In genomic region chr4:183098723-183099536, GRCh38 we compare ENCODE assay signal across 8 cellular contexts. TPM values are rescaled to one million over a fixed set of nuclear protein-coding genes. Genes with fewer than 3 reads are reported as not detected.
DNase-seq lines count a peak whose midpoint lies in the region; ATAC-seq, FAIRE-seq and TF ChIP-seq lines count a peak whose summit lies in the region.

Gene WWC2 (plus strand): TSS chr4:183099257. CDS start chr4:183099492, 235 bp downstream.

- H3K9me3 Mint-ChIP-seq in activated CD4-positive, alpha-beta memory T cell treated with anti-CD3 and anti-CD28 coated beads for 36 hours = no peaks in the 10 kb centered on the region

- no peaks in the 10 kb centered on the region for H3K36me3 Mint-ChIP-seq in activated CD4-positive, alpha-beta memory T cell treated with anti-CD3 and anti-CD28 coated beads for 36 hours

- CTCF ChIA-PET in activated CD4-positive, alpha-beta memory T cell treated with anti-CD3 and anti-CD28 coated beads for 36 hours (lab: Charles Lee) = interaction anchor here (1.0 to 2.1 kb wide), 4 partner anchors 16 to 163 kb away, joined by 3 to 17 read pairs (median 6); no protein-coding TSS in a partner anchor

- peak; percentile 69 for ATAC-seq in HG02938 (IDR thresholded peaks at IDR 0.05; ENCODE audit: unreplicated experiment)
- ATAC-seq in left colon = peak; percentile 94
- ATAC-seq in HG03439 (IDR thresholded peaks at IDR 0.05; ENCODE audit: unreplicated experiment) = no peak

- H3K27ac Mint-ChIP-seq in activated CD4-positive, alpha-beta memory T cell treated with anti-CD3 and anti-CD28 coated beads for 36 hours = no peak within 1 kb of the TSS

- H3K4me1 Mint-ChIP-seq in activated CD4-positive, alpha-beta memory T cell treated with anti-CD3 and anti-CD28 coated beads for 36 hours (ENCODE audit: low read depth) = peaks cover 5% of the 10 kb centered on the region

- no peak for FAIRE-seq in GM12892 (lab: Jason Lieb, UNC)

- intact Hi-C loops in activated CD4-positive, alpha-beta memory T cell treated with anti-CD3 and anti-CD28 coated beads for 36 hours (cut with micrococcal nuclease) = loop anchor here (2.0 to 10.0 kb wide), 2 partner anchors 86 to 184 kb away; partner anchors contain the start of gene DCTD
- intact Hi-C loops in left colon (cut with DNase I, micrococcal nuclease) = no loop called here

- peak; percentile 21 for DNase-seq in GM12892 (ENCODE audit: insufficient read length)
- peak; percentile 46 for DNase-seq in NCI-H510A treated with DMSO at 0.1 percent for 48 hours (lab: John Stamatoyannopoulos, UW)
- DNase-seq in activated CD4-positive, alpha-beta memory T cell treated with anti-CD3 and anti-CD28 coated beads for 36 hours = peak; percentile 70
- DNase-seq in dermis blood vessel endothelial cell = peak; percentile 96
- peak; percentile 81 to 85 for DNase-seq in left colon
- DNase-seq in stimulated activated CD4-positive, alpha-beta T cell treated with anti-CD3 and anti-CD28 coated beads, Interleukin-15, amount 100 ng/mL, for 1 hour (ENCODE audit: low read depth in 1 of 2, low spot score in 1 of 2) = peak; percentile 32 to 49

- peak within 1 kb of the TSS; percentile 57 for H3K4me3 Mint-ChIP-seq in activated CD4-positive, alpha-beta memory T cell treated with anti-CD3 and anti-CD28 coated beads for 36 hours

- no peak for TF ChIP-seq POLR2A in GM12892 (IDR thresholded peaks at IDR 0.05; ENCODE audit: low read depth, low read length)

- peaks cover 17% of the 10 kb centered on the region for H3K27me3 Mint-ChIP-seq in activated CD4-positive, alpha-beta memory T cell treated with anti-CD3 and anti-CD28 coated beads for 36 hours

- POLR2A ChIA-PET in activated CD4-positive, alpha-beta memory T cell treated with anti-CD3 and anti-CD28 coated beads for 36 hours (lab: Charles Lee) = interaction anchor here (0.9 to 1.1 kb wide), 2 partner anchors 131 to 181 kb away, joined by 3 read pairs; partner anchors contain the start of gene DCTD

RNA-seq across cellular contexts. Expression of gene WWC2, which starts in this region (rescaled TPM):
- not detected for polyA plus RNA-seq in GM12892 (2012; ENCODE audit: missing spikeins)
- total RNA-seq in activated CD4-positive, alpha-beta memory T cell treated with anti-CD3 and anti-CD28 coated beads for 36 hours = 1 to 10 TPM; 3.6 to 5.4 TPM
- total RNA-seq in dermis blood vessel endothelial cell (31.3 and 43.8 TPM in 2 replicates), left colon (1 to 10 TPM; 5.3 to 6.3 TPM)

Comparison
In these comparisons a context has a peak if more than half of its experiments do, and no peak if none do; other contexts are left out.
1. DNase-seq: peak in every context shown above with its lines; median percentile 96 in dermis blood vessel endothelial cell; 83 in left colon; 70 in activated CD4-positive, alpha-beta memory T cell treated with anti-CD3 and anti-CD28 coated beads for 36 hours; 46 in NCI-H510A treated with DMSO at 0.1 percent for 48 hours; 40 in stimulated activated CD4-positive, alpha-beta T cell treated with anti-CD3 and anti-CD28 coated beads, Interleukin-15, amount 100 ng/mL, for 1 hour; 21 in GM12892.